In the genomic region with DNA sequence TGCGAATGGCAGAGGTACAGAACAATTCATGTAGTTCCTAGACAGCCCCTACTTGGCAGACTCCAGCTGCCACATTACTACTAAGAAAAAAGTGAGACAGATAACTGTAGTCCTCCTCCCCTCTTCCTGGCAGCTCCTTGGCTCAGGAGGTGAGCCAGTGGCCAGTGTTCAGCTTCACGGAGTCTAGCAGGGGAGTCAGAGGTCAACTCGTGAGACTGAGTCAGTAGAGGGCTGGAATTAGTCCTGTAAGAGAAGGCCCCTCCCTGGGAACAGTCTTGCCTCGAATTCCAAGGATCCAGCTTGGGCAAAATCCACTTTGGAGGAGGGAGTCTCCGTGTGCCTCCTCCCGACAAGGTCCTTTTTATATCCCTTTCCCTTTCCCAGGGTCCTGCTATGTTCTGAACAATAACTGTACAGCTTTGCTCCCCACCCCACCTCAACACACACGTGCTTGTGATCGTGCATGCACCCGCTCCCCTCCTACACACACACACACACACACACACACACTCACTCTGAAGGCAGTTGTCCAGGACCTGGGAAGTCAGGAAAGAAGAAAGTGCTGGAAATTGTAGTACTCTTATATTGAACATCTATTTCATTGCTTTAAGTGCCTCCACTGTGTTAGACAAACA, we compare ENCODE assay signal across 11 cellular contexts. TPM values are rescaled to one million over a fixed set of nuclear protein-coding genes. Genes with fewer than 3 reads are reported as not detected.
DNase-seq lines count a peak whose midpoint lies in the region; ATAC-seq and TF ChIP-seq lines count a peak whose summit lies in the region.
"Had no signal": no experiment of that assay in that cellular context is flagged by ENCODE, and none has a peak within 500 bp of the region (broad histone marks: within the 10 kb centered on the region; RNA-seq: fewer than 3 reads in every experiment).

No MANE protein-coding gene starts in this region.

- H3K9me3 ChIP-seq in right atrium auricular region = no peaks in the 10 kb centered on the region
- H3K9me3 ChIP-seq: SJSA1 had no signal

- CTCF ChIA-PET in WTC11 (lab: Charles Lee) = no interaction called here

- no peak for TF ChIP-seq CTCF in C4-2B (conservative IDR thresholded peaks at IDR 0.05)
- no peak for TF ChIP-seq CTCF in WTC11 (IDR thresholded peaks at IDR 0.05)
- TF ChIP-seq CTCF in right atrium auricular region (IDR thresholded peaks at IDR 0.05) = no peak
- TF ChIP-seq CTCF in CD14-positive monocyte (IDR thresholded peaks at IDR 0.05) = no peak

- H3K4me3 ChIP-seq in right atrium auricular region (no peak overlapping the region), rectal smooth muscle tissue (ENCODE audit: low read length) (no peak overlapping the region)
- H3K4me3 ChIP-seq: SJSA1 had no signal

- no peak overlapping the region for H3K4me3 Mint-ChIP-seq in WTC11
- H3K4me3 Mint-ChIP-seq in CD14-positive monocyte = no peak overlapping the region

- no peak overlapping the region for H3K9ac ChIP-seq in rectal smooth muscle tissue (ENCODE audit: low read length)

- H3K9me3 Mint-ChIP-seq in WTC11 (no peaks in the 10 kb centered on the region), CD14-positive monocyte (no peaks in the 10 kb centered on the region)

- peak overlapping the region; percentile 43 for H3K27ac Mint-ChIP-seq in WTC11
- H3K27ac Mint-ChIP-seq in CD14-positive monocyte = no peak overlapping the region

- intact Hi-C loops in CD14-positive monocyte (cut with micrococcal nuclease) = loop anchor here in 1 of 2 donors (10.0 kb wide), 1 partner anchor 238 kb away; no protein-coding TSS in a partner anchor

- ATAC-seq in WTC11 = no peak

- POLR2A ChIA-PET in WTC11 (lab: Charles Lee) = interaction anchor here (0.6 kb wide), 1 partner anchor 31 kb away, joined by 4 read pairs; no protein-coding TSS in a partner anchor

- H3K36me3 Mint-ChIP-seq in WTC11 (peaks cover 79% of the 10 kb centered on the region), CD14-positive monocyte (peaks cover 75 to 98% of the 10 kb centered on the region in 2 donors)

- peaks cover 72% of the 10 kb centered on the region for H3K36me3 ChIP-seq in right atrium auricular region
- peaks cover 37% of the 10 kb centered on the region for H3K36me3 ChIP-seq in rectal smooth muscle tissue (ENCODE audit: control insufficient read depth, insufficient read depth, low read length)

- peaks cover 0 to 54% of the 10 kb centered on the region in 2 donors for H3K4me1 ChIP-seq in right atrium auricular region
- H3K4me1 ChIP-seq in rectal smooth muscle tissue (ENCODE audit: control insufficient read depth, insufficient read depth, low read length) = peaks cover 9% of the 10 kb centered on the region
- H3K4me1 ChIP-seq: SJSA1 had no signal

- H3K4me1 Mint-ChIP-seq in WTC11 (peaks cover 26% of the 10 kb centered on the region), CD14-positive monocyte (peaks cover 14% of the 10 kb centered on the region)

- H3K27me3 Mint-ChIP-seq in WTC11 (ENCODE audit: low read depth) (no peaks in the 10 kb centered on the region), CD14-positive monocyte (ENCODE audit: low read depth in 3 of 3) (no peaks in the 10 kb centered on the region)

- peak overlapping the region; percentile 62 for H3K27ac ChIP-seq in C4-2B
- peak overlapping the region; percentile 51 to 74 for H3K27ac ChIP-seq in right atrium auricular region
- H3K27ac ChIP-seq in rectal smooth muscle tissue (ENCODE audit: low read depth, low read length) = peak overlapping the region; percentile 35
- H3K27ac ChIP-seq: SJSA1 had no signal

- DNase-seq in WTC11 (ENCODE audit: low spot score) (no peak), right atrium auricular region (ENCODE audit: low spot score) (no peak), NCI-H1930 (lab: John Stamatoyannopoulos, UW) (no peak), DMS53 (lab: John Stamatoyannopoulos, UW) (no peak), CD14-positive monocyte (ENCODE audit: low spot score) (no peak), T-helper 9 cell (no peak)
- DNase-seq: activated T-cell treated with anti-CD3 and anti-CD28 coated beads for 4 hours, NCI-H1417 had no signal

- H3K27me3 ChIP-seq in right atrium auricular region (no peaks in the 10 kb centered on the region), rectal smooth muscle tissue (ENCODE audit: control insufficient read depth, insufficient read depth, low read length) (no peaks in the 10 kb centered on the region)
- H3K27me3 ChIP-seq: SJSA1 had no signal

TF ChIP-seq in WTC11, 78 proteins besides CTCF, POLR2A, EP300 and RAD21 (continues in another document):
- TF ChIP-seq ATF1 (CRISPR knock-in tag; IDR thresholded peaks at IDR 0.05) (no peak), TP53 (CRISPR knock-in tag; IDR thresholded peaks at IDR 0.05) (no peak), TEAD1 (CRISPR knock-in tag; IDR thresholded peaks at IDR 0.05) (no peak), SOX15 (CRISPR knock-in tag; IDR thresholded peaks at IDR 0.05) (no peak), RELA (CRISPR knock-in tag; IDR thresholded peaks at IDR 0.05; ENCODE audit: borderline replicate concordance) (no peak), ZNF232 (CRISPR knock-in tag; IDR thresholded peaks at IDR 0.05) (no peak), GTF2I (CRISPR knock-in tag; conservative IDR thresholded peaks at IDR 0.05) (no peak)
- TF ChIP-seq, protein P1, sequence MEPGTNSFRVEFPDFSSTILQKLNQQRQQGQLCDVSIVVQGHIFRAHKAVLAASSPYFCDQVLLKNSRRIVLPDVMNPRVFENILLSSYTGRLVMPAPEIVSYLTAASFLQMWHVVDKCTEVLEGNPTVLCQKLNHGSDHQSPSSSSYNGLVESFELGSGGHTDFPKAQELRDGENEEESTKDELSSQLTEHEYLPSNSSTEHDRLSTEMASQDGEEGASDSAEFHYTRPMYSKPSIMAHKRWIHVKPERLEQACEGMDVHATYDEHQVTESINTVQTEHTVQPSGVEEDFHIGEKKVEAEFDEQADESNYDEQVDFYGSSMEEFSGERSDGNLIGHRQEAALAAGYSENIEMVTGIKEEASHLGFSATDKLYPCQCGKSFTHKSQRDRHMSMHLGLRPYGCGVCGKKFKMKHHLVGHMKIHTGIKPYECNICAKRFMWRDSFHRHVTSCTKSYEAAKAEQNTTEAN (CRISPR knock-in tag; IDR thresholded peaks at IDR 0.05) = no peak
- TF ChIP-seq, protein P2, sequence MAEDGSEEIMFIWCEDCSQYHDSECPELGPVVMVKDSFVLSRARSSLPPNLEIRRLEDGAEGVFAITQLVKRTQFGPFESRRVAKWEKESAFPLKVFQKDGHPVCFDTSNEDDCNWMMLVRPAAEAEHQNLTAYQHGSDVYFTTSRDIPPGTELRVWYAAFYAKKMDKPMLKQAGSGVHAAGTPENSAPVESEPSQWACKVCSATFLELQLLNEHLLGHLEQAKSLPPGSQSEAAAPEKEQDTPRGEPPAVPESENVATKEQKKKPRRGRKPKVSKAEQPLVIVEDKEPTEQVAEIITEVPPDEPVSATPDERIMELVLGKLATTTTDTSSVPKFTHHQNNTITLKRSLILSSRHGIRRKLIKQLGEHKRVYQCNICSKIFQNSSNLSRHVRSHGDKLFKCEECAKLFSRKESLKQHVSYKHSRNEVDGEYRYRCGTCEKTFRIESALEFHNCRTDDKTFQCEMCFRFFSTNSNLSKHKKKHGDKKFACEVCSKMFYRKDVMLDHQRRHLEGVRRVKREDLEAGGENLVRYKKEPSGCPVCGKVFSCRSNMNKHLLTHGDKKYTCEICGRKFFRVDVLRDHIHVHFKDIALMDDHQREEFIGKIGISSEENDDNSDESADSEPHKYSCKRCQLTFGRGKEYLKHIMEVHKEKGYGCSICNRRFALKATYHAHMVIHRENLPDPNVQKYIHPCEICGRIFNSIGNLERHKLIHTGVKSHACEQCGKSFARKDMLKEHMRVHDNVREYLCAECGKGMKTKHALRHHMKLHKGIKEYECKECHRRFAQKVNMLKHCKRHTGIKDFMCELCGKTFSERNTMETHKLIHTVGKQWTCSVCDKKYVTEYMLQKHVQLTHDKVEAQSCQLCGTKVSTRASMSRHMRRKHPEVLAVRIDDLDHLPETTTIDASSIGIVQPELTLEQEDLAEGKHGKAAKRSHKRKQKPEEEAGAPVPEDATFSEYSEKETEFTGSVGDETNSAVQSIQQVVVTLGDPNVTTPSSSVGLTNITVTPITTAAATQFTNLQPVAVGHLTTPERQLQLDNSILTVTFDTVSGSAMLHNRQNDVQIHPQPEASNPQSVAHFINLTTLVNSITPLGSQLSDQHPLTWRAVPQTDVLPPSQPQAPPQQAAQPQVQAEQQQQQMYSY (CRISPR knock-in tag; IDR thresholded peaks at IDR 0.05) = no peak
- TF ChIP-seq, protein P3, sequence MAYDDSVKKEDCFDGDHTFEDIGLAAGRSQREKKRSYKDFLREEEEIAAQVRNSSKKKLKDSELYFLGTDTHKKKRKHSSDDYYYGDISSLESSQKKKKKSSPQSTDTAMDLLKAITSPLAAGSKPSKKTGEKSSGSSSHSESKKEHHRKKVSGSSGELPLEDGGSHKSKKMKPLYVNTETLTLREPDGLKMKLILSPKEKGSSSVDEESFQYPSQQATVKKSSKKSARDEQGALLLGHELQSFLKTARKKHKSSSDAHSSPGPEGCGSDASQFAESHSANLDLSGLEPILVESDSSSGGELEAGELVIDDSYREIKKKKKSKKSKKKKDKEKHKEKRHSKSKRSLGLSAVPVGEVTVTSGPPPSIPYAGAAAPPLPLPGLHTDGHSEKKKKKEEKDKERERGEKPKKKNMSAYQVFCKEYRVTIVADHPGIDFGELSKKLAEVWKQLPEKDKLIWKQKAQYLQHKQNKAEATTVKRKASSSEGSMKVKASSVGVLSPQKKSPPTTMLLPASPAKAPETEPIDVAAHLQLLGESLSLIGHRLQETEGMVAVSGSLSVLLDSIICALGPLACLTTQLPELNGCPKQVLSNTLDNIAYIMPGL (CRISPR knock-in tag; IDR thresholded peaks at IDR 0.05) = no peak

RNA-seq across cellular contexts. Expression of a gene that starts 22.5 kb away (rescaled TPM):
- 36.3 to 38.9 TPM (median 36.9 TPM) in 3 replicates for total RNA-seq in WTC11 (2021)
- total RNA-seq in right atrium auricular region = 10 to 100 TPM in 1 of 2 donors, 1 to 10 TPM in 1; 9.9 to 20.1 TPM
- 100 to 1,000 TPM in 1 of 2 donors, 10 to 100 TPM in 1; 84.5 to 118 TPM for polyA plus RNA-seq in CD14-positive monocyte

RNA-seq across cellular contexts. Expression of a gene that starts 24.8 kb away (rescaled TPM):
- 66.8 to 71.3 TPM (median 70.5 TPM) in 3 replicates for total RNA-seq in WTC11 (2021)
- 10 to 100 TPM; 21.8 to 26.7 TPM for total RNA-seq in right atrium auricular region
- 10 to 100 TPM in 1 of 2 donors, 1 to 10 TPM in 1; 9.2 to 15.9 TPM for polyA plus RNA-seq in CD14-positive monocyte
